In the genomic region with DNA sequence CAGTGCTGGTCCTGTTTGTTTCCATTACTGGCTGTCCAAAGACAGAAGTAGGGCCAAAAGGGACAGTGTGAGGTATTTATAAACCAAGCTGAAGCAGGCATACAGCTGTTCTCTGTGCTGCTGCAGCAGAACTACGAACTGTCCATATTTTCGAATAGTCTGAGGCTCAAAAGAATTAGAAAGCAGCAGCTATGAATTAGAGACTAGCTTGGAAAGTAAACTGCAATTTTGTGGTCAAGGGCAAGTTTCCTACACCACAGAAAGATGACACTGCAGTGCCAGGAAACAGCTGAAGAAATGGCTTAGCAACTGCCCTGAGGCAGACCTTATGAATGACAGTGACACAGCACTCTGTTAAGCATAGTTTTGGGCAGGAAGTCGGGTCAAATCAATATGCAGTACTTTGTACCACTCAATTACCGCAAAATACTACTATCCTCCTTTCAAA, we compare ENCODE assay signal across 8 cellular contexts.
A peak's percentile ranks its signal among the peaks of the same experiment; 100 is the strongest.
DNase-seq lines count a peak whose midpoint lies in the region; ATAC-seq and TF ChIP-seq lines count a peak whose summit lies in the region.

No MANE protein-coding gene starts in this region.

- peaks cover 4% of the 10 kb centered on the region for H4K20me1 ChIP-seq in hepatocyte (ENCODE audit: insufficient read depth, poor library complexity, severe bottlenecking)

- peak overlapping the region; percentile 47 for H3K27ac ChIP-seq in hepatocyte

- H3K9me2 ChIP-seq in hepatocyte (replicated peaks; ENCODE audit: insufficient read depth) = no peaks in the 10 kb centered on the region

- peaks cover 15% of the 10 kb centered on the region for H3K4me1 ChIP-seq in hepatocyte (ENCODE audit: insufficient read depth)

- DNase-seq in activated naive CD4-positive, alpha-beta T cell treated with Interleukin-2 at 50 U/mL for 16 hours = peak; percentile 46
- no peak for DNase-seq in activated naive CD4-positive, alpha-beta T cell (lab: John Stamatoyannopoulos, UW)
- DNase-seq in NCI-H2107 (lab: John Stamatoyannopoulos, UW) (peak; percentile 16), hepatocyte (ENCODE audit: low spot score) (peak; percentile 25), H7 (no peak)
- peak; percentile 25 for DNase-seq in activated gamma-delta T cell treated with anti-CD3 and anti-CD28 coated beads, Interleukin-2, amount 50 U/mL, for 16 hours (ENCODE audit: low read depth)
- DNase-seq in stimulated activated CD8-positive, alpha-beta memory T cell treated with anti-CD3 and anti-CD28 coated beads, Interleukin-7, amount 100 ng/mL, for 4 hours (ENCODE audit: low read depth in 2 of 2) = peak; percentile 15 to 19

- H3K4me3 ChIP-seq in hepatocyte (no peak overlapping the region), H7 (ENCODE audit: insufficient read depth, low read depth, low read length) (no peak overlapping the region)

- no peak overlapping the region for H2AFZ ChIP-seq in hepatocyte

- H3K4me2 ChIP-seq in hepatocyte = peak overlapping the region; percentile 35

- peaks cover 30% of the 10 kb centered on the region for H3K79me2 ChIP-seq in hepatocyte

- no peak for TF ChIP-seq CTCF in hepatocyte (IDR thresholded peaks at IDR 0.05; ENCODE audit: poor library complexity)

- peak; percentile 99 for ATAC-seq in HG02840 (IDR thresholded peaks at IDR 0.05; ENCODE audit: low FRiP score, unreplicated experiment)

- no peaks in the 10 kb centered on the region for H3K36me3 ChIP-seq in hepatocyte (replicated peaks; ENCODE audit: insufficient read depth, low read depth)
- no peaks in the 10 kb centered on the region for H3K36me3 ChIP-seq in H7 (replicated peaks; ENCODE audit: control insufficient read depth, insufficient read depth, low read length)

- H3K27me3 ChIP-seq in hepatocyte = no peaks in the 10 kb centered on the region
- H3K27me3 ChIP-seq in H7 (ENCODE audit: control insufficient read depth, insufficient read depth, low read length) = no peaks in the 10 kb centered on the region

- H3K9me3 ChIP-seq in hepatocyte (ENCODE audit: low read depth) = no peaks in the 10 kb centered on the region

- WGBS in hepatocyte (ENCODE audit: low lambda C conversion rate, missing lambda C conversion rate) = 64% methylated on average over 4 of the region's 4 CpGs

Comparison
In these comparisons a context has a peak if more than half of its experiments do, and no peak if none do; other contexts are left out.
1. DNase-seq: peak in activated naive CD4-positive, alpha-beta T cell treated with Interleukin-2 at 50 U/mL for 16 hours (single experiment), NCI-H2107 (single experiment), activated gamma-delta T cell treated with anti-CD3 and anti-CD28 coated beads, Interleukin-2, amount 50 U/mL, for 16 hours (single experiment), hepatocyte (single experiment) and stimulated activated CD8-positive, alpha-beta memory T cell treated with anti-CD3 and anti-CD28 coated beads, Interleukin-7, amount 100 ng/mL, for 4 hours (2 of 2); none in activated naive CD4-positive, alpha-beta T cell (0 of 4) and H7 (single experiment).